In genomic region chr7:4734587-4735365, GRCh38 we compare ENCODE assay signal across 16 cellular contexts. TPM values are rescaled to one million over a fixed set of nuclear protein-coding genes. Genes with fewer than 3 reads are reported as not detected.
DNase-seq lines count a peak whose midpoint lies in the region; ATAC-seq and TF ChIP-seq lines count a peak whose summit lies in the region.
"Had no signal": no experiment of that assay in that cellular context is flagged by ENCODE, and none has a peak within 500 bp of the region (broad histone marks: within the 10 kb centered on the region; RNA-seq: fewer than 3 reads in every experiment).

No MANE protein-coding gene starts in this region.

- no peaks in the 10 kb centered on the region for H3K9me3 ChIP-seq in CD4-positive, alpha-beta T cell (ENCODE audit: control insufficient read depth, low read length)
- no peaks in the 10 kb centered on the region for H3K9me3 ChIP-seq in psoas muscle
- H3K9me3 ChIP-seq in Peyer's patch = no peaks in the 10 kb centered on the region
- no peaks in the 10 kb centered on the region for H3K9me3 ChIP-seq in endodermal cell (ENCODE audit: control insufficient read depth, low read length)
- H3K9me3 ChIP-seq: lower lobe of right lung, thoracic aorta had no signal

- H3K4me3 ChIP-seq in psoas muscle (peak overlapping the region; percentile 39), Peyer's patch (no peak overlapping the region), endodermal cell (ENCODE audit: low read length) (no peak overlapping the region)
- H3K4me3 ChIP-seq: lower lobe of right lung, thoracic aorta had no signal

- TF ChIP-seq CTCF in CD4-positive, alpha-beta T cell (IDR thresholded peaks at IDR 0.05) = no peak
- TF ChIP-seq CTCF in psoas muscle (IDR thresholded peaks at IDR 0.05) (no peak), GM20000 (IDR thresholded peaks at IDR 0.05; ENCODE audit: extremely low read depth, missing control alignments) (no peak), Peyer's patch (IDR thresholded peaks at IDR 0.05) (no peak), endodermal cell (conservative IDR thresholded peaks at IDR 0.05) (no peak)

- DNase-seq in CD4-positive, alpha-beta T cell = no peak
- peak; percentile 59 for DNase-seq in left ventricle myocardium superior
- DNase-seq in psoas muscle = peak; percentile 68 to 90
- DNase-seq in GM20000 (ENCODE audit: low spot score) = no peak
- no peak for DNase-seq in Peyer's patch
- DNase-seq in endodermal cell = no peak
- no peak for DNase-seq in stimulated activated CD4-positive, alpha-beta T cell treated with anti-CD3 and anti-CD28 coated beads, Interleukin-15, amount 100 ng/mL, for 24 hours
- DNase-seq: activated B cell treated with CpG ODN at 0.5 μM for 24 hours; activated CD8-positive, alpha-beta memory T cell treated with anti-CD3 and anti-CD28 coated beads, Interleukin-2, amount 50 U/mL, for 48 hours; KG1; lower lobe of right lung; NCI-H1417 treated with DMSO at 0.1 percent for 48 hours; occipital lobe had no signal

- peaks cover 26% of the 10 kb centered on the region for H3K36me3 Mint-ChIP-seq in CD4-positive, alpha-beta T cell (ENCODE audit: low read depth)
- no peaks in the 10 kb centered on the region for H3K36me3 Mint-ChIP-seq in activated naive CD8-positive, alpha-beta T cell
- H3K36me3 Mint-ChIP-seq in endodermal cell (ENCODE audit: low read depth) = peaks cover 32% of the 10 kb centered on the region

- no peaks in the 10 kb centered on the region for H3K27me3 Mint-ChIP-seq in CD4-positive, alpha-beta T cell
- H3K27me3 Mint-ChIP-seq in activated naive CD8-positive, alpha-beta T cell = no peaks in the 10 kb centered on the region
- no peaks in the 10 kb centered on the region for H3K27me3 Mint-ChIP-seq in endodermal cell (ENCODE audit: insufficient read depth)
- H3K27me3 Mint-ChIP-seq: activated B cell treated with CpG ODN at 0.5 μM for 24 hours had no signal

- CTCF ChIA-PET in CD4-positive, alpha-beta T cell (lab: Charles Lee) = interaction anchor here (1.4 kb wide), 1 partner anchor 10 kb away, joined by 4 read pairs; no protein-coding TSS in a partner anchor

- H3K4me3 Mint-ChIP-seq in CD4-positive, alpha-beta T cell = no peak overlapping the region
- no peak overlapping the region for H3K4me3 Mint-ChIP-seq in activated naive CD8-positive, alpha-beta T cell
- H3K4me3 Mint-ChIP-seq in endodermal cell = no peak overlapping the region
- H3K4me3 Mint-ChIP-seq: activated B cell treated with CpG ODN at 0.5 μM for 24 hours, CD14-positive monocyte had no signal

- ATAC-seq in CD4-positive, alpha-beta T cell (ENCODE audit: poor library complexity) = no peak
- peak; percentile 75 for ATAC-seq in left ventricle myocardium superior
- ATAC-seq in psoas muscle = peak; percentile 89 to 92 (median 90)
- ATAC-seq: lower lobe of right lung had no signal

- no peak overlapping the region for H3K27ac ChIP-seq in CD4-positive, alpha-beta T cell (ENCODE audit: low read depth, low read length)
- peak overlapping the region; percentile 89 for H3K27ac ChIP-seq in psoas muscle
- no peak overlapping the region for H3K27ac ChIP-seq in Peyer's patch
- no peak overlapping the region for H3K27ac ChIP-seq in endodermal cell (ENCODE audit: low read depth, low read length)
- H3K27ac ChIP-seq: lower lobe of right lung, thoracic aorta had no signal

- H3K36me3 ChIP-seq in psoas muscle (ENCODE audit: insufficient read depth in 1 of 2, low read depth in 1 of 2) (no peaks in the 10 kb centered on the region), Peyer's patch (no peaks in the 10 kb centered on the region), endodermal cell (ENCODE audit: control insufficient read depth, insufficient read depth, low read length) (peaks cover 13% of the 10 kb centered on the region)
- H3K36me3 ChIP-seq: thoracic aorta had no signal

- no peaks in the 10 kb centered on the region for H3K9me3 Mint-ChIP-seq in CD4-positive, alpha-beta T cell
- H3K9me3 Mint-ChIP-seq in activated naive CD8-positive, alpha-beta T cell (ENCODE audit: low read depth) = no peaks in the 10 kb centered on the region
- H3K9me3 Mint-ChIP-seq in endodermal cell = no peaks in the 10 kb centered on the region
- H3K9me3 Mint-ChIP-seq: activated B cell treated with CpG ODN at 0.5 μM for 24 hours had no signal

- no peaks in the 10 kb centered on the region for H3K27me3 ChIP-seq in CD4-positive, alpha-beta T cell (ENCODE audit: control insufficient read depth, insufficient read depth, low read length)
- H3K27me3 ChIP-seq in psoas muscle (ENCODE audit: insufficient read depth in 3 of 3, low read length in 2 of 3) (no peaks in the 10 kb centered on the region), Peyer's patch (no peaks in the 10 kb centered on the region), endodermal cell (ENCODE audit: control insufficient read depth, insufficient read depth, low read length, poor library complexity, severe bottlenecking) (no peaks in the 10 kb centered on the region)

- intact Hi-C loops in CD4-positive, alpha-beta T cell (cut with DNase I, micrococcal nuclease) = no loop called here
- intact Hi-C loops in left ventricle myocardium superior (cut with micrococcal nuclease) (no loop called here), psoas muscle (cut with DNase I) (no loop called here)

- no peak for TF ChIP-seq POLR2A in Peyer's patch (IDR thresholded peaks at IDR 0.05)

- 40 to 60% (median 44%) methylated on average over 23 to 24 of the region's 24 CpGs for WGBS in psoas muscle, 3 donors
- WGBS in endodermal cell (ENCODE audit: insufficient coverage in 1 of 2, insufficient read length in 1 of 2), 2 experiments = 95 to 96% methylated on average over 15 to 24 of the region's 24 CpGs

- H3K27ac Mint-ChIP-seq in CD4-positive, alpha-beta T cell = peak overlapping the region; percentile 80
- peak overlapping the region; percentile 64 for H3K27ac Mint-ChIP-seq in activated naive CD8-positive, alpha-beta T cell
- no peak overlapping the region for H3K27ac Mint-ChIP-seq in endodermal cell

- H3K4me1 ChIP-seq in psoas muscle (peaks cover 38% of the 10 kb centered on the region), Peyer's patch (peaks cover 0 to 15% (median 0%) of the 10 kb centered on the region in 4 donors), endodermal cell (ENCODE audit: control insufficient read depth, insufficient read depth, low read length) (peaks cover 15% of the 10 kb centered on the region)

- H3K9ac ChIP-seq in endodermal cell (ENCODE audit: extremely low read depth, low read length, poor library complexity, severe bottlenecking) = no peak overlapping the region

- POLR2A ChIA-PET in CD4-positive, alpha-beta T cell (lab: Charles Lee) = interaction anchor here (0.6 to 3.5 kb wide), 6 partner anchors 9 to 875 kb away, joined by 3 to 16 read pairs (median 4); partner anchors contain the start of gene AP5Z1

- peaks cover 80% of the 10 kb centered on the region for H3K4me1 Mint-ChIP-seq in CD4-positive, alpha-beta T cell (ENCODE audit: low read depth)
- H3K4me1 Mint-ChIP-seq in activated naive CD8-positive, alpha-beta T cell (ENCODE audit: low read depth) = peaks cover 74% of the 10 kb centered on the region
- peaks cover 23% of the 10 kb centered on the region for H3K4me1 Mint-ChIP-seq in endodermal cell

RNA-seq across cellular contexts. Expression of gene AP5Z1, which starts 40.6 kb away (rescaled TPM):
- 100 to 1,000 TPM in 1 of 2 experiments, 10 to 100 TPM in 1; 93.5 to 102 TPM for total RNA-seq in CD4-positive, alpha-beta T cell
- total RNA-seq in left ventricle myocardium superior (10.5 TPM), psoas muscle (10 to 100 TPM in 1 of 4 donors, 1 to 10 TPM in 3; 6.6 to 20.1 (median 8.7) TPM), Peyer's patch (10 to 100 TPM; 51.0 to 93.0 (median 69.9) TPM), endodermal cell (10 to 100 TPM; 31.0 to 34.7 TPM)
- 10 to 100 TPM; 12.1 to 19.2 (median 15.2) TPM for polyA plus RNA-seq in psoas muscle
- polyA plus RNA-seq in endodermal cell (2013, experiment 1 of 2) = 13.7 TPM
- 13.7 TPM for polyA plus RNA-seq in endodermal cell (2013, experiment 2 of 2)

RNA-seq across cellular contexts. Expression of gene FOXK1, which starts 52.7 kb away (rescaled TPM):
- 10 to 100 TPM; 67.8 to 68.1 TPM for total RNA-seq in CD4-positive, alpha-beta T cell
- 17.7 TPM for total RNA-seq in left ventricle myocardium superior
- total RNA-seq in psoas muscle = 10 to 100 TPM; 16.8 to 26.4 (median 21.5) TPM
- polyA plus RNA-seq in psoas muscle = 1 to 10 TPM; 4.2 to 8.5 (median 8.3) TPM
- total RNA-seq in Peyer's patch = 10 to 100 TPM; 14.9 to 47.0 (median 36.1) TPM
- total RNA-seq in endodermal cell = 10 to 100 TPM; 36.9 to 43.4 TPM
- 14.9 TPM for polyA plus RNA-seq in endodermal cell (2013, experiment 1 of 2)
- 13.9 TPM for polyA plus RNA-seq in endodermal cell (2013, experiment 2 of 2)

Comparison
In these comparisons a context has a peak if more than half of its experiments do, and no peak if none do; other contexts are left out.
1. DNase-seq: peak in left ventricle myocardium superior (single experiment) and psoas muscle (2 of 2); none in CD4-positive, alpha-beta T cell (0 of 10), GM20000 (single experiment), Peyer's patch (0 of 3), endodermal cell (single experiment) and stimulated activated CD4-positive, alpha-beta T cell treated with anti-CD3 and anti-CD28 coated beads, Interleukin-15, amount 100 ng/mL, for 24 hours (single experiment).